In the genomic region with DNA sequence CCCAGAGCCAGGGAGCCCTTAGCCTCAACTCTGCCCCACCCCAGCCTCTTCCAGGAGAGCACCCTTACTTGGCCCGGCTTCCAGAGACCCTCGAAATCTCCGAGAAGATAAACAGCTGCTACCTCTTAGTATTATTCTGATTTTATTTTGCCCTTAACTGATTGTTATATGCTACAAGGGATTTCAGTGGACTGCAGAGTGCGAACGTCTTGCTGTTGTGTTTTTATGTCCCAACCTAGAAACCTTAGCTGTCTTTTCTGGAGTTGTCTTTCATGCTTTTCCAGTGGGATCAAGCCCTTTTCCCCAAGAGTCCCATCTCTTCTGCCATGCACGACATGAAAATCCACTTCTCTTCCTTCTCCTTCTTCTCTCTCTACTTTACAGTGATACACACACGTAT, we compare ENCODE assay signal across 29 cellular contexts. TPM values are rescaled to one million over a fixed set of nuclear protein-coding genes. Genes with fewer than 3 reads are reported as not detected.
"Had no signal": no experiment of that assay in that cellular context is flagged by ENCODE, and none has a peak within 500 bp of the region (broad histone marks: within the 10 kb centered on the region; RNA-seq: fewer than 3 reads in every experiment).

No MANE protein-coding gene starts in this region.

- H3K4me3 Mint-ChIP-seq: dendritic cell treated with granulocyte-macrophage colony-stimulating factor and Interleukin-4, amounts not matched to agents 40 ng/mL and 50 ng/mL, for 4 days; effector memory CD8-positive, alpha-beta T cell; endodermal cell; mesothelial cell of epicardium had no signal

- DNase-seq: colonic mucosa; cortex of kidney; effector CD8-positive, alpha-beta T cell; effector memory CD8-positive, alpha-beta T cell; endodermal cell; erythroblast; esophagus squamous epithelium; foreskin fibroblast; foreskin melanocyte; gastrocnemius medialis; glutamatergic neuron; head of caudate nucleus; heart right ventricle; hippocampal formation; left cardiac atrium; left lung; left ventricle myocardium superior; lower lobe of right lung; mesenchymal stem cell; mucosa of descending colon had no signal

- H3K4me1 ChIP-seq: colonic mucosa, esophagus squamous epithelium, gastrocnemius medialis, heart right ventricle, left lung, lower lobe of right lung had no signal

- H3K4me3 ChIP-seq: colonic mucosa, esophagus squamous epithelium, gastrocnemius medialis, heart right ventricle, left lung, lower lobe of right lung, mucosa of descending colon had no signal

- H3K27me3 Mint-ChIP-seq: dendritic cell treated with granulocyte-macrophage colony-stimulating factor and Interleukin-4, amounts not matched to agents 40 ng/mL and 50 ng/mL, for 4 days had no signal

- H3K27ac ChIP-seq: colonic mucosa, epithelial cell of prostate, esophagus squamous epithelium, gastrocnemius medialis, heart right ventricle, left lung, lower lobe of right lung had no signal

- H3K9me3 ChIP-seq: colonic mucosa, esophagus squamous epithelium, gastrocnemius medialis, heart right ventricle, left lung, lower lobe of right lung, mucosa of descending colon had no signal

- H3K27ac Mint-ChIP-seq: dendritic cell treated with granulocyte-macrophage colony-stimulating factor and Interleukin-4, amounts not matched to agents 40 ng/mL and 50 ng/mL, for 4 days; effector memory CD8-positive, alpha-beta T cell; endodermal cell; mesothelial cell of epicardium had no signal

- H3K36me3 ChIP-seq: colonic mucosa, gastrocnemius medialis, heart right ventricle, left lung had no signal

- H3K9me3 Mint-ChIP-seq: dendritic cell treated with granulocyte-macrophage colony-stimulating factor and Interleukin-4, amounts not matched to agents 40 ng/mL and 50 ng/mL, for 4 days; effector memory CD8-positive, alpha-beta T cell; endodermal cell; mesothelial cell of epicardium had no signal

- ATAC-seq: effector memory CD8-positive, alpha-beta T cell; esophagus mucosa; gastrocnemius medialis; heart right ventricle; left cardiac atrium; left lung; left ventricle myocardium superior; lower lobe of right lung; mucosa of descending colon had no signal

- FAIRE-seq: endometrium, islet of Langerhans, keratinocyte had no signal

- H3K27me3 ChIP-seq: colonic mucosa, esophagus squamous epithelium, gastrocnemius medialis, heart right ventricle, left lung had no signal

RNA-seq across cellular contexts. Expression of a gene that starts 47.0 kb away (rescaled TPM):
- total RNA-seq: endodermal cell, glomerular endothelial cell, kidney epithelial cell, mesothelial cell of epicardium had no signal
- polyA plus RNA-seq: keratinocyte had no signal
